Comparison of ENCODE assay signal across 27 cellular contexts in the genomic region with DNA sequence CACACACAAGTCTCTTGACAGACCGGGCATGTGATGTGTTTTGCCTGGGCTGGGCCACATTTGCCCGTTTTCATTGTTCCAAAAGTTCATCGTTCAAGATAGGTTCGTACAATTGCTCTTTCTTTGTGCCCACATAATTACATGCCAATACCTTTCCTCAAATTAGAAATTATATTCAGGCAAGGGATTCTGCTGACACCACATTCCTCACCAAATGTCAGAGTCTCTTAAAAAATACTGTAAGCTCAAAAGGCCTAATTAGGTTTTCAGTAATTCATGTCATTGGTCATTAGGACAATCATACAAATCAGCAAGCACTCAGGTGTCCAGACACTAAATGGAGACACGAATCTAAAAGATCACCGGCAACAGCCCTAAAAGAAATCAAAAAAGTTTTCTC.
"Had no signal": no experiment of that assay in that cellular context is flagged by ENCODE, and none has a peak within 500 bp of the region (broad histone marks: within the 10 kb centered on the region; RNA-seq: fewer than 3 reads in every experiment).

No MANE protein-coding gene starts in this region.

- H3K27ac Mint-ChIP-seq: mesothelial cell of epicardium, naive B cell had no signal

- H3K4me3 ChIP-seq: colonic mucosa, dorsolateral prefrontal cortex, esophagus squamous epithelium, gastrocnemius medialis, heart right ventricle, left lung, lower lobe of right lung, mucosa of descending colon had no signal

- H3K27ac ChIP-seq: colonic mucosa, dorsolateral prefrontal cortex, epithelial cell of prostate, esophagus squamous epithelium, gastrocnemius medialis, heart right ventricle, left lung, lower lobe of right lung had no signal

- ATAC-seq: esophagus mucosa, gastrocnemius medialis, heart right ventricle, left cardiac atrium, left lung, left ventricle myocardium superior, mucosa of descending colon had no signal

- H3K4me1 ChIP-seq: colonic mucosa, esophagus squamous epithelium, gastrocnemius medialis, heart right ventricle, left lung, lower lobe of right lung had no signal

- H3K36me3 Mint-ChIP-seq: mesothelial cell of epicardium had no signal

- H3K4me1 Mint-ChIP-seq: mesothelial cell of epicardium, naive B cell had no signal

- H3K9me3 ChIP-seq: colonic mucosa, esophagus squamous epithelium, gastrocnemius medialis, left lung, lower lobe of right lung, mucosa of descending colon had no signal

- H3K36me3 ChIP-seq: colonic mucosa, esophagus squamous epithelium, gastrocnemius medialis, heart right ventricle, left lung, lower lobe of right lung had no signal

- H3K27me3 ChIP-seq: colonic mucosa, dorsolateral prefrontal cortex, esophagus squamous epithelium, gastrocnemius medialis, heart right ventricle, left lung had no signal

- H3K4me3 Mint-ChIP-seq: mesothelial cell of epicardium, naive B cell had no signal

- FAIRE-seq: islet of Langerhans, keratinocyte had no signal

- DNase-seq: colonic mucosa; cortex of kidney; dermis blood vessel endothelial cell; dorsolateral prefrontal cortex; effector CD4-positive, alpha-beta T cell; effector memory CD4-positive, alpha-beta T cell; erythroblast; esophagus squamous epithelium; foreskin fibroblast; foreskin melanocyte; gastrocnemius medialis; glutamatergic neuron; head of caudate nucleus; heart right ventricle; hippocampal formation; left cardiac atrium; left lung; left ventricle myocardium superior; lower lobe of right lung; mesenchymal stem cell; mucosa of descending colon; naive B cell had no signal
